Comparison of ENCODE assay signal across 28 cellular contexts in the genomic region with DNA sequence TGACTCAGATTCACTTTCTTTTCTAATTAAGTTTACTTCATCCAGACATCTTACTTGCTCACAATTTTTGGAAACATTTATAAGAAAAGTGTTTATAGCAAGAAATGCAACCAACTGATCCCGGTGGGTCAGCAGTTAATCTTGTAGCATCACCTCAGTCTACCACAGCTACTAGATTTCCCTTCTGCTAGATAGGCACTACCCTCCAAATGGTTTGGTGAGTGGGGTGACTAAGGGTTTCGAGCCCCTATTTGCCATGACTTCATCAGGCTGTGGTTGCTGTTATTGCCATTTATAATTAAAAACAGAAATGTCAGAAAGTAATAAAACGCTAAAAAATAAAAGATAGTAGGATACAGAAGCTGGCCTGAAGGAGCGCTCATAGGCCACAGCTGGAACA.
"Had no signal": no experiment of that assay in that cellular context is flagged by ENCODE, and none has a peak within 500 bp of the region (broad histone marks: within the 10 kb centered on the region; RNA-seq: fewer than 3 reads in every experiment).

No MANE protein-coding gene starts in this region.

- H3K9me3 ChIP-seq: breast epithelium, gastrocnemius medialis, right atrium auricular region, spleen had no signal

- ATAC-seq: activated CD8-positive, alpha-beta T cell treated with anti-CD3 and anti-CD28 coated beads for 36 hours; activated naive CD8-positive, alpha-beta T cell treated with anti-CD3 and anti-CD28 coated beads, Interleukin-2, amount 50 U/mL, for 24 hours; activated T-cell treated with anti-CD3 and anti-CD28 coated beads, Interleukin-2, amount 50 U/mL, for 4 hours; activated T-helper 17 cell treated with anti-CD3 and anti-CD28 coated beads, Interleukin-2, amount 50 U/mL, for 72 hours; esophagus mucosa; gastrocnemius medialis; natural killer cell had no signal

- H3K4me2 ChIP-seq: hepatocyte, neural progenitor cell had no signal

- H3K36me3 ChIP-seq: gastrocnemius medialis, left ventricle myocardium inferior, neural progenitor cell, right atrium auricular region, spleen, tibial nerve had no signal

- H3K4me1 ChIP-seq: breast epithelium, gastrocnemius medialis, left ventricle myocardium inferior, parathyroid adenoma, right atrium auricular region, spleen had no signal

- H3K79me2 ChIP-seq: hepatocyte, parathyroid adenoma had no signal

- H2AFZ ChIP-seq: hepatocyte, neural progenitor cell, parathyroid adenoma had no signal

- H3K9ac ChIP-seq: neural progenitor cell, parathyroid adenoma had no signal

- H3K4me3 ChIP-seq: breast epithelium, gastrocnemius medialis, hepatocyte, left ventricle myocardium inferior, lung, neural progenitor cell, right atrium auricular region, spleen, tibial nerve had no signal

- H3K27me3 ChIP-seq: breast epithelium, gastrocnemius medialis, hepatocyte, neural progenitor cell, right atrium auricular region, spleen, tibial nerve had no signal

- H3K27ac ChIP-seq: breast epithelium, gastrocnemius medialis, hepatocyte, left ventricle myocardium inferior, neural progenitor cell, parathyroid adenoma, right atrium auricular region, spleen, tibial nerve had no signal

- DNase-seq: activated CD4-positive, alpha-beta T cell treated with anti-CD3 and anti-CD28 coated beads, Interleukin-2, amount 10 ng/mL, durations not matched to agents 7 days and 5 days; activated CD4-positive, CD25-positive, alpha-beta regulatory T cell treated with anti-CD3 and anti-CD28 coated beads, Interleukin-2, amount 50 U/mL, for 72 hours; activated CD8-positive, alpha-beta T cell treated with anti-CD3 and anti-CD28 coated beads for 36 hours; activated gamma-delta T cell treated with Interleukin-2 at 50 U/mL for 16 hours; activated naive CD4-positive, alpha-beta T cell treated with anti-CD3 and anti-CD28 coated beads, Interleukin-2, amount 50 U/mL, for 16 hours; activated naive CD8-positive, alpha-beta T cell treated with anti-CD3 and anti-CD28 coated beads, Interleukin-2, amount 50 U/mL, for 24 hours; activated T-cell treated with anti-CD3 and anti-CD28 coated beads, Interleukin-2, amount 50 U/mL, for 4 hours; central memory CD4-positive, alpha-beta T cell; endodermal cell; gastrocnemius medialis; glutamatergic neuron; islet precursor cell; left ventricle myocardium inferior; mesendoderm; natural killer cell; occipital lobe; spleen; stimulated activated naive CD4-positive, alpha-beta T cell treated with Interleukin-2 at 50 U/mL for 16 hours; T-helper 2 cell had no signal
